Comparison of ENCODE assay signal across 1 cellular context in genomic region chr15:72230197-72231065, GRCh38.
TF ChIP-seq lines count a peak whose summit lies in the region.

No MANE protein-coding gene starts in this region.

TF ChIP-seq in HEK293, 187 proteins besides CTCF, POLR2A, EP300 and RAD21 (continued from another document and continues in another):
- no peak for TF ChIP-seq ZNF138 (tag by site-specific recombination; IDR thresholded peaks at IDR 0.05; ENCODE audit: borderline replicate concordance)
- peak; percentile 63 for TF ChIP-seq ZBTB21 (tag by site-specific recombination; IDR thresholded peaks at IDR 0.05)
- peak; percentile 75 for TF ChIP-seq ZNF449 (tag by site-specific recombination; IDR thresholded peaks at IDR 0.05)
- TF ChIP-seq GLIS2 (tag by site-specific recombination; IDR thresholded peaks at IDR 0.05) = peak; percentile 98
- TF ChIP-seq ZBTB17 (tag by site-specific recombination; IDR thresholded peaks at IDR 0.05) = peak; percentile 97
- peak; percentile 98 for TF ChIP-seq ZNF600 (tag by site-specific recombination; IDR thresholded peaks at IDR 0.05)
- TF ChIP-seq HOXC10 (CRISPR knock-in tag; IDR thresholded peaks at IDR 0.05) = 0 out of 2 replicates have a peak, but pooled peaks have one; percentile 27
- no peak for TF ChIP-seq ZNF529 (tag by site-specific recombination; IDR thresholded peaks at IDR 0.05; ENCODE audit: insufficient replicate concordance)
- peak; percentile 90 for TF ChIP-seq ZNF843 (tag by site-specific recombination; IDR thresholded peaks at IDR 0.05)
- no peak for TF ChIP-seq ZNF433 (tag by site-specific recombination; IDR thresholded peaks at IDR 0.05; ENCODE audit: low read depth)
- TF ChIP-seq ZNF645 (tag by site-specific recombination; IDR thresholded peaks at IDR 0.05) = peak; percentile 95
- no peak for TF ChIP-seq ZNF146 (tag by site-specific recombination; IDR thresholded peaks at IDR 0.05)
- peak; percentile 97 for TF ChIP-seq ZEB2 (tag by site-specific recombination; IDR thresholded peaks at IDR 0.05)
- peak; percentile 71; the same call in 1 of the 2 replicates for TF ChIP-seq RBAK (tag by site-specific recombination; IDR thresholded peaks at IDR 0.05)
- peak; percentile 48; the same call in 1 of the 2 replicates for TF ChIP-seq OVOL3 (tag by site-specific recombination; IDR thresholded peaks at IDR 0.05)
- no peak for TF ChIP-seq ZNF776 (tag by site-specific recombination; IDR thresholded peaks at IDR 0.05; ENCODE audit: borderline replicate concordance)
- peak; percentile 91 for TF ChIP-seq ZNF610 (tag by site-specific recombination; IDR thresholded peaks at IDR 0.05; ENCODE audit: borderline replicate concordance)
- no peak; the same call in 1 of the 2 replicates for TF ChIP-seq YY1 (tag by site-specific recombination; IDR thresholded peaks at IDR 0.05)
- TF ChIP-seq ZNF701 (tag by site-specific recombination; IDR thresholded peaks at IDR 0.05) = no peak; the same call in 1 of the 2 replicates
- TF ChIP-seq ZNF423 (tag by site-specific recombination; IDR thresholded peaks at IDR 0.05) = no peak; the same call in none of the 2 replicates
- peak; percentile 99 for TF ChIP-seq ZBTB1 (tag by site-specific recombination; IDR thresholded peaks at IDR 0.05)
- TF ChIP-seq ZNF768 (tag by site-specific recombination; IDR thresholded peaks at IDR 0.05) = no peak; the same call in 1 of the 2 replicates
- peak; percentile 70; the same call in 1 of the 2 replicates for TF ChIP-seq ZNF148 (tag by site-specific recombination; IDR thresholded peaks at IDR 0.05; ENCODE audit: borderline replicate concordance)
- no peak; the same call in 1 of the 2 replicates for TF ChIP-seq ZBTB6 (tag by site-specific recombination; IDR thresholded peaks at IDR 0.05)
- TF ChIP-seq ZNF114 (tag by site-specific recombination; IDR thresholded peaks at IDR 0.05) = no peak
- TF ChIP-seq ZNF518A (tag by site-specific recombination; conservative IDR thresholded peaks at IDR 0.05; ENCODE audit: low read depth) = no peak
- peak; percentile 63 for TF ChIP-seq ZBTB20 (tag by site-specific recombination; IDR thresholded peaks at IDR 0.05)
- TF ChIP-seq ZNF416 (tag by site-specific recombination; IDR thresholded peaks at IDR 0.05) = no peak
- TF ChIP-seq ZNF830 (tag by site-specific recombination; IDR thresholded peaks at IDR 0.05; ENCODE audit: low read depth) = no peak
- TF ChIP-seq ZNF292 (tag by site-specific recombination; IDR thresholded peaks at IDR 0.05; ENCODE audit: borderline replicate concordance, low read depth) = no peak
- TF ChIP-seq KLF10 (tag by site-specific recombination; IDR thresholded peaks at IDR 0.05) = peak; percentile 87
- TF ChIP-seq ZNF777 (tag by site-specific recombination; IDR thresholded peaks at IDR 0.05; ENCODE audit: borderline replicate concordance) = no peak
- peak; percentile 99 for TF ChIP-seq IKZF3 (tag by site-specific recombination; IDR thresholded peaks at IDR 0.05)
- TF ChIP-seq TRIM28 (IDR thresholded peaks at IDR 0.05; ENCODE audit: borderline replicate concordance, low read length) = no peak
- no peak; the same call in 1 of the 2 replicates for TF ChIP-seq ZNF302 (tag by site-specific recombination; IDR thresholded peaks at IDR 0.05; ENCODE audit: low read depth)
- no peak for TF ChIP-seq SCRT2 (tag by site-specific recombination; IDR thresholded peaks at IDR 0.05)
- TF ChIP-seq ZSCAN16 (tag by site-specific recombination; IDR thresholded peaks at IDR 0.05) = peak; percentile 72; the same call in 1 of the 2 replicates
- peak; percentile 61 for TF ChIP-seq MYNN (tag by site-specific recombination; IDR thresholded peaks at IDR 0.05; ENCODE audit: borderline replicate concordance)
- TF ChIP-seq ZBTB26 (tag by site-specific recombination; optimal IDR thresholded peaks at IDR 0.05) = peak; percentile 100
- no peak for TF ChIP-seq ZNF175 (tag by site-specific recombination; IDR thresholded peaks at IDR 0.05)
- peak; percentile 97 for TF ChIP-seq KLF8 (tag by site-specific recombination; IDR thresholded peaks at IDR 0.05)
- no peak for TF ChIP-seq ZNF623 (tag by site-specific recombination; IDR thresholded peaks at IDR 0.05)
- no peak; the same call in 1 of the 2 replicates for TF ChIP-seq ZNF248 (tag by site-specific recombination; IDR thresholded peaks at IDR 0.05)
- no peak for TF ChIP-seq SETDB1 (IDR thresholded peaks at IDR 0.05; ENCODE audit: insufficient read length, low read length)
- peak; percentile 55; the same call in 1 of the 2 replicates for TF ChIP-seq ZFP41 (tag by site-specific recombination; IDR thresholded peaks at IDR 0.05; ENCODE audit: borderline replicate concordance)
- TF ChIP-seq ZBTB8A (tag by site-specific recombination; IDR thresholded peaks at IDR 0.05) = peak; percentile 95
- peak; percentile 57 for TF ChIP-seq ZNF239 (tag by site-specific recombination; IDR thresholded peaks at IDR 0.05)
- peak; percentile 87; the same call in 1 of the 2 replicates for TF ChIP-seq PBX3 (CRISPR knock-in tag; IDR thresholded peaks at IDR 0.05)
- TF ChIP-seq ZNF785 (tag by site-specific recombination; IDR thresholded peaks at IDR 0.05) = peak; percentile 92
- no peak for TF ChIP-seq ZNF214 (tag by site-specific recombination; IDR thresholded peaks at IDR 0.05; ENCODE audit: borderline replicate concordance)
- no peak for TF ChIP-seq PRDM6 (tag by site-specific recombination; IDR thresholded peaks at IDR 0.05)
- peak; percentile 97 for TF ChIP-seq SP7 (tag by site-specific recombination; IDR thresholded peaks at IDR 0.05)
- TF ChIP-seq GLIS1 (tag by site-specific recombination; IDR thresholded peaks at IDR 0.05) = peak; percentile 92
